ENCODE assay signal across 10 cellular contexts in the genomic region with DNA sequence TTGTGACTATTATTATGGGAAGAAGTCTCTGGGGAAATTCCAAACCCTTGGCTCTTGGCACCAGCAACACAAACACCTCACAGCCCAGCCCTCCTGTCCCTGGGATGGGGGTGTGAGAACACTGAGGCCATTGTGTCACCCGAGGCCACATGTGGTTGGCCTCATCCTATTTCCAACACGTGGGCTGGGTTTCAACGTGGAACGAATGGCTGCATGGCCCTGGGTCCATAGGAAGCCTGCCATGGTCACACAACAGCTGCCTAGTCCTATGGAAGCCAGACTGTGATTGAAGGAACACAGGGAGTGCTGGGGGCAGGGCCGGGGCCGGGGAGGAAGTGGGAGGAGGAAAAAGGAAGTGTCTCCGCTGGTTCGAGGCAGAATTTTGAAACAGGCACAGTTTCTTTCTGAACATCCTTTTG. TPM values are rescaled to one million over a fixed set of nuclear protein-coding genes. Genes with fewer than 3 reads are reported as not detected.
DNase-seq lines count a peak whose midpoint lies in the region; ATAC-seq, FAIRE-seq and TF ChIP-seq lines count a peak whose summit lies in the region.
"Had no signal": no experiment of that assay in that cellular context is flagged by ENCODE, and none has a peak within 500 bp of the region (broad histone marks: within the 10 kb centered on the region; RNA-seq: fewer than 3 reads in every experiment).

No MANE protein-coding gene starts in this region.

- H3K36me3 ChIP-seq in HepG2 (replicated peaks in 1 of 2; ENCODE audit: control insufficient read depth in 1 of 2, insufficient read depth in 2 of 2, low read length in 2 of 2) = no peaks in the 10 kb centered on the region
- H3K36me3 ChIP-seq in kidney (ENCODE audit: control insufficient read depth in 1 of 2, insufficient read depth in 2 of 2, low read length in 2 of 2) = no peaks in the 10 kb centered on the region

- H3K4me1 Mint-ChIP-seq in T-helper 2 cell treated with Interferon-gamma antibody and Interleukin-4, amounts not matched to agents 5 μg/mL and 100 μg/mL, for 36 hours (ENCODE audit: low read depth) = peaks cover 7% of the 10 kb centered on the region

- TF ChIP-seq RAD21 in HepG2 (CRISPR knock-in tag; IDR thresholded peaks at IDR 0.05) = no peak

- H3K9ac ChIP-seq in HepG2 (ENCODE audit: insufficient read depth, low read depth, low read length) (no peak overlapping the region), kidney (ENCODE audit: low read length in 2 of 2) (no peak overlapping the region)

- no peaks in the 10 kb centered on the region for H4K20me1 ChIP-seq in HepG2 (ENCODE audit: insufficient read depth, low read length)

- TF ChIP-seq POLR2A in HepG2 (IDR thresholded peaks at IDR 0.05; ENCODE audit: insufficient read depth in 1 of 2, low read depth in 2 of 2, low read length in 2 of 2) = no peak

- 75% methylated on average over 6 of the region's 8 CpGs for WGBS in HepG2 (ENCODE audit: low lambda C conversion rate)

- H3K27ac ChIP-seq in HepG2 (ENCODE audit: extremely low read length, insufficient read depth, low read length) (no peak overlapping the region), kidney (ENCODE audit: low read depth in 2 of 2, low read length in 2 of 2) (peak overlapping the region in 1 of 2 donors; percentile 37)

- CTCF ChIA-PET in HepG2 (lab: Yijun Ruan, JAX; ENCODE audit: low intra/inter-chr PET ratio, low total read pairs) = no interaction called here

- no peak overlapping the region for H3K27ac Mint-ChIP-seq in T-helper 2 cell treated with Interferon-gamma antibody and Interleukin-4, amounts not matched to agents 5 μg/mL and 100 μg/mL, for 36 hours

- in situ Hi-C loops in HepG2 (cut with HindIII; ENCODE audit: extremely low pct_ligation_motif_present, low pct_unique_long_range_greater_than_20kb) = no loop called here

- intact Hi-C loops in HepG2 (cut with micrococcal nuclease; ENCODE audit: unreplicated experiment) (no loop called here), kidney (cut with DNase I) (no loop called here)

- H3K4me1 ChIP-seq in HepG2 (ENCODE audit: insufficient read depth, low read length) (peaks cover 35% of the 10 kb centered on the region), kidney (ENCODE audit: control insufficient read depth in 1 of 2, insufficient read depth in 1 of 2, low read depth in 1 of 2, low read length in 2 of 2) (peaks cover 0 to 6% of the 10 kb centered on the region in 2 donors)

- no peak overlapping the region for H3K4me3 ChIP-seq in HepG2 (replicated peaks in 1 of 3; ENCODE audit: insufficient read depth in 1 of 3, low read depth in 2 of 3, low read length in 3 of 3)
- H3K4me3 ChIP-seq in kidney (ENCODE audit: low read length in 2 of 2) = no peak overlapping the region

- TF ChIP-seq CTCF in HepG2 (CRISPR knock-in tag; IDR thresholded peaks at IDR 0.05) (no peak), GM10266 (IDR thresholded peaks at IDR 0.05; ENCODE audit: control insufficient read depth, insufficient read depth, low read depth, missing control alignments) (no peak), kidney (IDR thresholded peaks at IDR 0.05; ENCODE audit: borderline replicate concordance, extremely low read depth, insufficient read depth) (no peak)

- TF ChIP-seq EP300 in HepG2 (IDR thresholded peaks at IDR 0.05; ENCODE audit: low read depth in 2 of 2, low read length in 2 of 2) = no peak
- TF ChIP-seq EP300 in HepG2 (CRISPR knock-in tag; IDR thresholded peaks at IDR 0.05; ENCODE audit: borderline replicate concordance) = no peak

- no peak overlapping the region for H3K4me3 Mint-ChIP-seq in T-helper 2 cell treated with Interferon-gamma antibody and Interleukin-4, amounts not matched to agents 5 μg/mL and 100 μg/mL, for 36 hours

- H3K4me2 ChIP-seq in HepG2 (ENCODE audit: low read depth, low read length) = no peak overlapping the region

- DNase-seq in Ammon's horn (ENCODE audit: low spot score) (peak; percentile 69), HepG2 (ENCODE audit: low spot score) (peak; percentile 39), OCI-M2 (lab: John Stamatoyannopoulos, UW; ENCODE audit: unreplicated experiment) (no peak), GM10266 (ENCODE audit: extremely low spot score) (no peak), kidney (no peak), RCC 7860 (ENCODE audit: low spot score) (no peak)
- DNase-seq in T-helper 2 cell treated with Interferon-gamma antibody and Interleukin-4, amounts not matched to agents 5 μg/mL and 100 μg/mL, for 36 hours (ENCODE audit: low spot score) = peak; percentile 29
- DNase-seq: activated CD4-positive, CD25-positive, alpha-beta regulatory T cell; NCI-H446 had no signal

- H3K79me2 ChIP-seq in HepG2 (ENCODE audit: insufficient read depth, low read length) = no peaks in the 10 kb centered on the region

- H3K9me3 Mint-ChIP-seq in T-helper 2 cell treated with Interferon-gamma antibody and Interleukin-4, amounts not matched to agents 5 μg/mL and 100 μg/mL, for 36 hours = no peaks in the 10 kb centered on the region

- no peaks in the 10 kb centered on the region for H3K27me3 ChIP-seq in HepG2 (ENCODE audit: control insufficient read depth in 1 of 2, insufficient read depth in 2 of 2, low read length in 2 of 2)

- H3K36me3 Mint-ChIP-seq in T-helper 2 cell treated with Interferon-gamma antibody and Interleukin-4, amounts not matched to agents 5 μg/mL and 100 μg/mL, for 36 hours (ENCODE audit: low read depth) = no peaks in the 10 kb centered on the region

- ATAC-seq in GM21381 (IDR thresholded peaks at IDR 0.05; ENCODE audit: unreplicated experiment) (peak; percentile 38), HepG2 (peak; percentile 16; the same call in 1 of the 3 replicates)

- FAIRE-seq in HepG2 (lab: Jason Lieb, UNC) (no peak), kidney (lab: Jason Lieb, UNC) (no peak), RCC 7860 (lab: Jason Lieb, UNC) (no peak)

- H3K27me3 Mint-ChIP-seq in T-helper 2 cell treated with Interferon-gamma antibody and Interleukin-4, amounts not matched to agents 5 μg/mL and 100 μg/mL, for 36 hours (ENCODE audit: low read depth) = peaks cover 6% of the 10 kb centered on the region

- H2AFZ ChIP-seq in HepG2 (ENCODE audit: low read length) = no peak overlapping the region

- POLR2A ChIA-PET in HepG2 (lab: Yijun Ruan, JAX) = no interaction called here

- no peaks in the 10 kb centered on the region for H3K9me3 ChIP-seq in HepG2 (ENCODE audit: low read length)
- H3K9me3 ChIP-seq in kidney (ENCODE audit: control insufficient read depth in 1 of 2, low read length in 2 of 2) = no peaks in the 10 kb centered on the region

- BruUV-seq in HepG2 (replicated peaks; lab: Mats Ljungman, UMichigan) = no TSS peak

TF ChIP-seq in HepG2, 621 proteins besides CTCF, POLR2A, EP300 and RAD21 (continues in another document):
- TF ChIP-seq NBN (conservative IDR thresholded peaks at IDR 0.05) (no peak), MYC (CRISPR knock-in tag; IDR thresholded peaks at IDR 0.05; ENCODE audit: borderline replicate concordance) (peak; percentile 46; the same call in 1 of the 2 replicates), TFDP2 (CRISPR knock-in tag; IDR thresholded peaks at IDR 0.05) (no peak)
- TF ChIP-seq, protein P1, sequence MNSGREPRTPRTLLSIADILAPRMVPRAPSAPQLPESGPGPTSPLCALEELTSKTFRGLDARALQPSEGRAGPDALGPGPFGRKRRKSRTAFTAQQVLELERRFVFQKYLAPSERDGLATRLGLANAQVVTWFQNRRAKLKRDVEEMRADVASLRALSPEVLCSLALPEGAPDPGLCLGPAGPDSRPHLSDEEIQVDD (CRISPR knock-in tag; IDR thresholded peaks at IDR 0.05; ENCODE audit: borderline replicate concordance) = no peak
- TF ChIP-seq, protein P2, sequence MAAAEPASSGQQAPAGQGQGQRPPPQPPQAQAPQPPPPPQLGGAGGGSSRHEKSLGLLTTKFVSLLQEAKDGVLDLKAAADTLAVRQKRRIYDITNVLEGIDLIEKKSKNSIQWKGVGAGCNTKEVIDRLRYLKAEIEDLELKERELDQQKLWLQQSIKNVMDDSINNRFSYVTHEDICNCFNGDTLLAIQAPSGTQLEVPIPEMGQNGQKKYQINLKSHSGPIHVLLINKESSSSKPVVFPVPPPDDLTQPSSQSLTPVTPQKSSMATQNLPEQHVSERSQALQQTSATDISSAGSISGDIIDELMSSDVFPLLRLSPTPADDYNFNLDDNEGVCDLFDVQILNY (CRISPR knock-in tag; conservative IDR thresholded peaks at IDR 0.05) = no peak

RNA-seq across cellular contexts. Expression of gene CLCN4, which starts 10.0 kb away (rescaled TPM):
- total RNA-seq in HepG2 (2016; rRNA removed; fragmentation: Illumina TruSeq; extraction: Trizol) (2.5 and 2.6 TPM in 2 replicates), kidney (7.3 TPM)
- total RNA-seq in HepG2 (2016; cell fraction: cytosol; rRNA removed; fragmentation: Illumina TruSeq; extraction: Trizol; ENCODE audit: low read depth) = 0.53 and 0.81 TPM in 2 replicates
- total RNA-seq in HepG2 (2016; cell fraction: insoluble cytoplasmic fraction; rRNA removed; fragmentation: Illumina TruSeq; extraction: Trizol) = 2.4 and 2.7 TPM in 2 replicates
- total RNA-seq in HepG2 (2016; cell fraction: membrane; rRNA removed; fragmentation: Illumina TruSeq; extraction: Trizol) = 1.00 and 1.1 TPM in 2 replicates
- 2.7 and 3.0 TPM in 2 replicates for total RNA-seq in HepG2 (2016; cell fraction: nucleus; rRNA removed; fragmentation: Illumina TruSeq; extraction: Trizol)
- polyA plus RNA-seq in HepG2 (2011; rRNA removed) (1.8 and 1.9 TPM in 2 replicates), kidney (ENCODE audit: insufficient read depth, low read depth, low replicate concordance) (2.4 TPM)
- polyA plus RNA-seq in HepG2 (2011; cell fraction: cytosol; rRNA removed) = 2.3 and 2.4 TPM in 2 replicates
- 1.2 and 1.9 TPM in 2 replicates for polyA plus RNA-seq in HepG2 (2011; cell fraction: nucleus; rRNA removed)
- polyA plus RNA-seq in HepG2 (2012) = 1.6 and 1.9 TPM in 2 replicates
- 0.17 and 0.18 TPM in 2 replicates for polyA plus RNA-seq in HepG2 (2016; cell fraction: cytosol; fragmentation: Illumina TruSeq; extraction: Trizol; ENCODE audit: low read depth)
- 1.6 and 1.7 TPM in 2 replicates for polyA plus RNA-seq in HepG2 (2016; cell fraction: insoluble cytoplasmic fraction; fragmentation: Illumina TruSeq; extraction: Trizol; ENCODE audit: low read depth)
- polyA plus RNA-seq in HepG2 (2016; cell fraction: membrane; fragmentation: Illumina TruSeq; extraction: Trizol; ENCODE audit: low read depth) = 0.66 and 0.90 TPM in 2 replicates
- polyA plus RNA-seq in HepG2 (2016; cell fraction: nucleus; fragmentation: Illumina TruSeq; extraction: Trizol; ENCODE audit: insufficient read depth, low read depth) = 2.5 and 2.8 TPM in 2 replicates
- 1.7 and 8.7 TPM in 2 replicates for polyA minus RNA-seq in HepG2 (2011; rRNA and poly(A)+ RNA removed; ENCODE audit: low replicate concordance)
- polyA minus RNA-seq in HepG2 (2011; cell fraction: cytosol; rRNA and poly(A)+ RNA removed) = 3.8 and 5.8 TPM in 2 replicates
- polyA minus RNA-seq in HepG2 (2011; cell fraction: nucleus; rRNA and poly(A)+ RNA removed) = 2.8 and 3.4 TPM in 2 replicates

Comparison
In these comparisons a context has a peak if more than half of its experiments do, and no peak if none do; other contexts are left out.
1. DNase-seq: peak in Ammon's horn (single experiment), T-helper 2 cell treated with Interferon-gamma antibody and Interleukin-4, amounts not matched to agents 5 μg/mL and 100 μg/mL, for 36 hours (single experiment) and HepG2 (single experiment); none in OCI-M2 (single experiment), GM10266 (single experiment), kidney (single experiment) and RCC 7860 (single experiment).